ENCODE assay signal across 12 cellular contexts in the genomic region with DNA sequence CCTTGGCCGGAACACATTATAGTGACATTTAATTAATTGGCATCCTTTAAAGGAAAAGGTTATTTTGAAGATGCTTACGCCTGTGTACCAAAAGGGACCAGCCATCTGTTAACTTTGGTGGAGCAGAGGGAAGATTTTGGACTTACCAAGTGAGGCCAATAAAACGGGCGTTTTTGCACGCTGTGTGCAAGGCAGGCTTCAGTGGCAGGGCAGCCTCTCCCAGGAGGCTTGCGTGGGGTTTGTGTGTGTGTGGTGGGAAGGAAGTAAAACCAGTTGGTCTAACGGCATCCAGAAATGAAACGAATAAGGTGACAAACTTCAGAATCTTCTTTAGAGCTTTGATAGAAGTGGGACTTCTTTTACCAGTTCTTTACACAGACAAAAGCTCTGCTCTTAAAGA.
DNase-seq lines count a peak whose midpoint lies in the region; ATAC-seq and TF ChIP-seq lines count a peak whose summit lies in the region.
"Had no signal": no experiment of that assay in that cellular context is flagged by ENCODE, and none has a peak within 500 bp of the region (broad histone marks: within the 10 kb centered on the region; RNA-seq: fewer than 3 reads in every experiment).

No MANE protein-coding gene starts in this region.

- intact Hi-C loops in lower lobe of right lung (cut with DNase I) (no loop called here), colonic mucosa (cut with DNase I) (no loop called here)

- no peaks in the 10 kb centered on the region for H4K20me1 ChIP-seq in GM23248 (ENCODE audit: insufficient read depth)

- H3K4me2 ChIP-seq in GM23248 (ENCODE audit: unreplicated experiment) = no peak overlapping the region

- H3K4me3 Mint-ChIP-seq in IgD-negative memory B cell = peak overlapping the region in 3 of 4 donors; percentile 13 to 88 (median 72)
- peak overlapping the region; percentile 3 for H3K4me3 Mint-ChIP-seq in glutamatergic neuron (ENCODE audit: unreplicated experiment)
- H3K4me3 Mint-ChIP-seq: H9 had no signal

- no peaks in the 10 kb centered on the region for H3K9me2 ChIP-seq in GM23248 (ENCODE audit: insufficient read depth)

- H3F3A ChIP-seq in GM23248 (ENCODE audit: insufficient read depth) = peaks cover 3% of the 10 kb centered on the region; the same call in 1 of the 2 replicates

- H2AFZ ChIP-seq in GM23248 = no peak overlapping the region

- H3K36me3 ChIP-seq in GM23248 (ENCODE audit: low read depth) = no peaks in the 10 kb centered on the region
- no peaks in the 10 kb centered on the region for H3K36me3 ChIP-seq in lower lobe of right lung
- no peaks in the 10 kb centered on the region for H3K36me3 ChIP-seq in colonic mucosa

- H3K27me3 Mint-ChIP-seq in IgD-negative memory B cell (peaks cover 4% of the 10 kb centered on the region), glutamatergic neuron (ENCODE audit: unreplicated experiment) (peaks cover 9% of the 10 kb centered on the region)

- H3K27ac Mint-ChIP-seq in IgD-negative memory B cell = peak overlapping the region; percentile 1 to 61 (median 13)
- no peak overlapping the region for H3K27ac Mint-ChIP-seq in glutamatergic neuron (ENCODE audit: unreplicated experiment)
- H3K27ac Mint-ChIP-seq: H9 had no signal

- DNase-seq in glutamatergic neuron (no peak), retina (no peak), GM23248 (no peak), lower lobe of right lung (no peak), colonic mucosa (no peak)
- DNase-seq: EL, H9, left cardiac atrium had no signal

- ATAC-seq in GM18861 (IDR thresholded peaks at IDR 0.05; ENCODE audit: unreplicated experiment) (peak; percentile 40), GM21619 (IDR thresholded peaks at IDR 0.05; ENCODE audit: unreplicated experiment) (peak; percentile 57), lower lobe of right lung (no peak)
- ATAC-seq: left cardiac atrium, Panc1 had no signal

- no peaks in the 10 kb centered on the region for H3K9me3 Mint-ChIP-seq in IgD-negative memory B cell
- peaks cover 9% of the 10 kb centered on the region for H3K9me3 Mint-ChIP-seq in glutamatergic neuron (ENCODE audit: unreplicated experiment)
- H3K9me3 Mint-ChIP-seq: H9 had no signal

- WGBS in GM23248 (ENCODE audit: low coverage in 1 of 2, low lambda C conversion rate in 2 of 2, missing lambda C conversion rate in 2 of 2), 2 experiments = 81 to 87% methylated on average over 8 of the region's 8 CpGs

- H3K4me3 ChIP-seq in GM23248 = no peak overlapping the region
- H3K4me3 ChIP-seq in lower lobe of right lung = no peak overlapping the region
- H3K4me3 ChIP-seq in colonic mucosa = no peak overlapping the region

- peaks cover 32 to 38% (median 33%) of the 10 kb centered on the region in 3 donors for H3K4me1 Mint-ChIP-seq in IgD-negative memory B cell
- H3K4me1 Mint-ChIP-seq in glutamatergic neuron (ENCODE audit: low read depth, unreplicated experiment) = peaks cover 31% of the 10 kb centered on the region

- no peak for TF ChIP-seq CTCF in glutamatergic neuron (IDR thresholded peaks at IDR 0.05; ENCODE audit: partially characterized antibody, unreplicated experiment)
- no peak for TF ChIP-seq CTCF in lower lobe of right lung (IDR thresholded peaks at IDR 0.05)
- TF ChIP-seq CTCF in colonic mucosa (IDR thresholded peaks at IDR 0.05) = no peak

- H3K36me3 Mint-ChIP-seq in IgD-negative memory B cell (peaks cover 5% of the 10 kb centered on the region), glutamatergic neuron (ENCODE audit: unreplicated experiment) (no peaks in the 10 kb centered on the region)

- H3K27me3 ChIP-seq in GM23248 (replicated peaks; ENCODE audit: insufficient read depth) (no peaks in the 10 kb centered on the region), lower lobe of right lung (ENCODE audit: low read depth) (no peaks in the 10 kb centered on the region), colonic mucosa (no peaks in the 10 kb centered on the region)

- in situ Hi-C loops in GM23248 (cut with MboI) = no loop called here

- H3K9ac ChIP-seq in GM23248 = no peak overlapping the region
- H3K9ac ChIP-seq in colonic mucosa (ENCODE audit: low read depth in 2 of 2, low read length in 2 of 2) = no peak overlapping the region

- H3K9me3 ChIP-seq in GM23248 (ENCODE audit: low read depth) (no peaks in the 10 kb centered on the region), lower lobe of right lung (no peaks in the 10 kb centered on the region), colonic mucosa (no peaks in the 10 kb centered on the region)

- H3K27ac ChIP-seq in GM23248 (no peak overlapping the region), lower lobe of right lung (no peak overlapping the region), colonic mucosa (no peak overlapping the region)

- H3K4me1 ChIP-seq in GM23248 (ENCODE audit: insufficient read depth) (peaks cover 17% of the 10 kb centered on the region), lower lobe of right lung (peaks cover 44% of the 10 kb centered on the region), colonic mucosa (no peaks in the 10 kb centered on the region)

- H3K79me2 ChIP-seq in GM23248 (ENCODE audit: insufficient read depth) = peaks cover 17% of the 10 kb centered on the region; the same call in 1 of the 2 replicates

Comparison
In these comparisons a context has a peak if more than half of its experiments do, and no peak if none do; other contexts are left out.
1. ATAC-seq: peak in GM18861 (single experiment) and GM21619 (single experiment); none in lower lobe of right lung (0 of 2).